1 cellular context compared by ENCODE assay signal in genomic region chr4:183444953-183445543, GRCh38.
TF ChIP-seq lines count a peak whose summit lies in the region.

No MANE protein-coding gene starts in this region.

TF ChIP-seq in HepG2, 621 proteins besides CTCF, POLR2A, EP300 and RAD21 (continued from another document and continues in another):
- TF ChIP-seq ZBTB40 (IDR thresholded peaks at IDR 0.05) (no peak), ZBTB40 (CRISPR knock-in tag; IDR thresholded peaks at IDR 0.05) (no peak), RBM39 (IDR thresholded peaks at IDR 0.05; ENCODE audit: low read depth, low read length, poor library complexity, severe bottlenecking) (peak; percentile 72), KAT7 (CRISPR knock-in tag; IDR thresholded peaks at IDR 0.05; ENCODE audit: borderline replicate concordance) (0 out of 2 replicates have a peak, but pooled peaks have one; percentile 35), ZMAT3 (CRISPR knock-in tag; conservative IDR thresholded peaks at IDR 0.05) (no peak), CREB3 (CRISPR knock-in tag; IDR thresholded peaks at IDR 0.05) (peak; percentile 77; the same call in 1 of the 2 replicates), NR3C1 (CRISPR knock-in tag; IDR thresholded peaks at IDR 0.05) (0 out of 2 replicates have a peak, but pooled peaks have one; percentile 8), MEIS2 (CRISPR knock-in tag; IDR thresholded peaks at IDR 0.05) (0 out of 2 replicates have a peak, but pooled peaks have one; percentile 48), MED13 (CRISPR knock-in tag; IDR thresholded peaks at IDR 0.05) (peak; percentile 41; the same call in 1 of the 2 replicates), MYC (CRISPR knock-in tag; IDR thresholded peaks at IDR 0.05; ENCODE audit: borderline replicate concordance) (peak; percentile 2), ISL2 (CRISPR knock-in tag; IDR thresholded peaks at IDR 0.05) (peak; percentile 45; the same call in 1 of the 2 replicates), ZNF124 (CRISPR knock-in tag; IDR thresholded peaks at IDR 0.05) (peak; percentile 2; the same call in 1 of the 2 replicates), THAP9 (CRISPR knock-in tag; IDR thresholded peaks at IDR 0.05; ENCODE audit: borderline replicate concordance) (peak; percentile 0; the same call in 1 of the 2 replicates), AHDC1 (CRISPR knock-in tag; IDR thresholded peaks at IDR 0.05; ENCODE audit: borderline replicate concordance) (0 out of 2 replicates have a peak, but pooled peaks have one; percentile 0), KMT2B (CRISPR knock-in tag; IDR thresholded peaks at IDR 0.05) (0 out of 2 replicates have a peak, but pooled peaks have one; percentile 10), ZNF788 (CRISPR knock-in tag; IDR thresholded peaks at IDR 0.05; ENCODE audit: borderline replicate concordance) (no peak), ZNF101 (CRISPR knock-in tag; IDR thresholded peaks at IDR 0.05; ENCODE audit: borderline replicate concordance, low read depth) (0 out of 2 replicates have a peak, but pooled peaks have one; percentile 43), PRPF4 (IDR thresholded peaks at IDR 0.05; ENCODE audit: low read depth, low read length, poor library complexity, severe bottlenecking) (no peak), NFKB2 (CRISPR knock-in tag; IDR thresholded peaks at IDR 0.05; ENCODE audit: borderline replicate concordance) (0 out of 2 replicates have a peak, but pooled peaks have one; percentile 20), MYPOP (CRISPR knock-in tag; IDR thresholded peaks at IDR 0.05) (peak; percentile 13; the same call in 1 of the 2 replicates)
- TF ChIP-seq, protein P1, sequence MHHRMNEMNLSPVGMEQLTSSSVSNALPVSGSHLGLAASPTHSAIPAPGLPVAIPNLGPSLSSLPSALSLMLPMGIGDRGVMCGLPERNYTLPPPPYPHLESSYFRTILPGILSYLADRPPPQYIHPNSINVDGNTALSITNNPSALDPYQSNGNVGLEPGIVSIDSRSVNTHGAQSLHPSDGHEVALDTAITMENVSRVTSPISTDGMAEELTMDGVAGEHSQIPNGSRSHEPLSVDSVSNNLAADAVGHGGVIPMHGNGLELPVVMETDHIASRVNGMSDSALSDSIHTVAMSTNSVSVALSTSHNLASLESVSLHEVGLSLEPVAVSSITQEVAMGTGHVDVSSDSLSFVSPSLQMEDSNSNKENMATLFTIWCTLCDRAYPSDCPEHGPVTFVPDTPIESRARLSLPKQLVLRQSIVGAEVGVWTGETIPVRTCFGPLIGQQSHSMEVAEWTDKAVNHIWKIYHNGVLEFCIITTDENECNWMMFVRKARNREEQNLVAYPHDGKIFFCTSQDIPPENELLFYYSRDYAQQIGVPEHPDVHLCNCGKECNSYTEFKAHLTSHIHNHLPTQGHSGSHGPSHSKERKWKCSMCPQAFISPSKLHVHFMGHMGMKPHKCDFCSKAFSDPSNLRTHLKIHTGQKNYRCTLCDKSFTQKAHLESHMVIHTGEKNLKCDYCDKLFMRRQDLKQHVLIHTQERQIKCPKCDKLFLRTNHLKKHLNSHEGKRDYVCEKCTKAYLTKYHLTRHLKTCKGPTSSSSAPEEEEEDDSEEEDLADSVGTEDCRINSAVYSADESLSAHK (CRISPR knock-in tag; IDR thresholded peaks at IDR 0.05; ENCODE audit: borderline replicate concordance) = no peak
- TF ChIP-seq, protein P2, sequence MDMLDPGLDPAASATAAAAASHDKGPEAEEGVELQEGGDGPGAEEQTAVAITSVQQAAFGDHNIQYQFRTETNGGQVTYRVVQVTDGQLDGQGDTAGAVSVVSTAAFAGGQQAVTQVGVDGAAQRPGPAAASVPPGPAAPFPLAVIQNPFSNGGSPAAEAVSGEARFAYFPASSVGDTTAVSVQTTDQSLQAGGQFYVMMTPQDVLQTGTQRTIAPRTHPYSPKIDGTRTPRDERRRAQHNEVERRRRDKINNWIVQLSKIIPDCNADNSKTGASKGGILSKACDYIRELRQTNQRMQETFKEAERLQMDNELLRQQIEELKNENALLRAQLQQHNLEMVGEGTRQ (IDR thresholded peaks at IDR 0.05; ENCODE audit: low read depth, low read length) = no peak
- TF ChIP-seq, protein P2 (CRISPR knock-in tag; IDR thresholded peaks at IDR 0.05; ENCODE audit: borderline replicate concordance) = 0 out of 2 replicates have a peak, but pooled peaks have one; percentile 5
- TF ChIP-seq, protein P3, sequence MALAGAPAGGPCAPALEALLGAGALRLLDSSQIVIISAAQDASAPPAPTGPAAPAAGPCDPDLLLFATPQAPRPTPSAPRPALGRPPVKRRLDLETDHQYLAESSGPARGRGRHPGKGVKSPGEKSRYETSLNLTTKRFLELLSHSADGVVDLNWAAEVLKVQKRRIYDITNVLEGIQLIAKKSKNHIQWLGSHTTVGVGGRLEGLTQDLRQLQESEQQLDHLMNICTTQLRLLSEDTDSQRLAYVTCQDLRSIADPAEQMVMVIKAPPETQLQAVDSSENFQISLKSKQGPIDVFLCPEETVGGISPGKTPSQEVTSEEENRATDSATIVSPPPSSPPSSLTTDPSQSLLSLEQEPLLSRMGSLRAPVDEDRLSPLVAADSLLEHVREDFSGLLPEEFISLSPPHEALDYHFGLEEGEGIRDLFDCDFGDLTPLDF (CRISPR knock-in tag; IDR thresholded peaks at IDR 0.05) = 0 out of 2 replicates have a peak, but pooled peaks have one; percentile 9
